Comparison of ENCODE assay signal across 8 cellular contexts in genomic region chr1:228938248-228938891, GRCh38.
DNase-seq lines count a peak whose midpoint lies in the region; ATAC-seq, FAIRE-seq and TF ChIP-seq lines count a peak whose summit lies in the region.

No MANE protein-coding gene starts in this region.

- peaks cover 10 to 16% of the 10 kb centered on the region in 2 donors for H3K4me1 ChIP-seq in small intestine (ENCODE audit: control insufficient read depth in 2 of 2, insufficient read depth in 1 of 2, low read depth in 1 of 2, low read length in 1 of 2)

- no peak for DNase-seq in HL-60 (ENCODE audit: low read depth in 1 of 2, low spot score in 1 of 2)
- peak; percentile 62 for DNase-seq in SKM-1 (lab: John Stamatoyannopoulos, UW; ENCODE audit: unreplicated experiment)
- DNase-seq in left cardiac atrium = peak; percentile 52
- DNase-seq in small intestine = peak; percentile 45
- no peak for DNase-seq in NCI-H524 treated with DMSO at 0.1 percent for 48 hours (lab: John Stamatoyannopoulos, UW)

- no peaks in the 10 kb centered on the region for H3K36me3 ChIP-seq in small intestine (ENCODE audit: control insufficient read depth in 2 of 2, insufficient read depth in 2 of 2, low read length in 2 of 2)

- 47 to 53% (median 47%) methylated on average over 13 of the region's 13 CpGs for WGBS in small intestine, 3 donors

- H3K4me3 ChIP-seq in HL-60 (replicated peaks; ENCODE audit: insufficient read depth, low read length) = no peak overlapping the region
- no peak overlapping the region for H3K4me3 ChIP-seq in small intestine (ENCODE audit: low read depth in 1 of 2, low read length in 2 of 2)

- no peak for TF ChIP-seq CTCF in HL-60 (IDR thresholded peaks at IDR 0.05; ENCODE audit: insufficient read depth, low read length)

- no peak for FAIRE-seq in small intestine (lab: Jason Lieb, UNC)

- no peaks in the 10 kb centered on the region for H3K9me3 ChIP-seq in small intestine (ENCODE audit: control insufficient read depth, low read depth)

- H3K27ac ChIP-seq in HL-60 (replicated peaks) (0 out of 2 replicates have a peak overlapping the region, but pooled peaks have one; percentile 6), small intestine (ENCODE audit: low read depth in 1 of 2, low read length in 1 of 2) (peak overlapping the region in 1 of 2 donors; percentile 46)

- H3K27me3 ChIP-seq in HL-60 (ENCODE audit: insufficient read depth, poor library complexity, severe bottlenecking) (no peaks in the 10 kb centered on the region), small intestine (ENCODE audit: control insufficient read depth in 2 of 2, insufficient read depth in 2 of 2, low read length in 2 of 2) (no peaks in the 10 kb centered on the region)

- intact Hi-C loops in left cardiac atrium (cut with DNase I) = no loop called here

- ATAC-seq in left cardiac atrium (peak; percentile 77 to 85), HG03457 (IDR thresholded peaks at IDR 0.05; ENCODE audit: unreplicated experiment) (no peak), HG03520 (IDR thresholded peaks at IDR 0.05; ENCODE audit: unreplicated experiment) (no peak), HG02885 (IDR thresholded peaks at IDR 0.05; ENCODE audit: poor library complexity, unreplicated experiment) (no peak)

Comparison
In these comparisons a context has a peak if more than half of its experiments do, and no peak if none do; other contexts are left out.
1. DNase-seq: peak in SKM-1 (single experiment), left cardiac atrium (single experiment) and small intestine (single experiment); none in HL-60 (0 of 2) and NCI-H524 treated with DMSO at 0.1 percent for 48 hours (single experiment).
2. ATAC-seq: peak in left cardiac atrium (2 of 2); none in HG03457 (single experiment), HG03520 (single experiment) and HG02885 (single experiment).